Comparison of ENCODE assay signal across 27 cellular contexts in genomic region chr7:12713625-12714435, GRCh38. TPM values are rescaled to one million over a fixed set of nuclear protein-coding genes. Genes with fewer than 3 reads are reported as not detected.
DNase-seq lines count a peak whose midpoint lies in the region; ATAC-seq and TF ChIP-seq lines count a peak whose summit lies in the region.
"Had no signal": no experiment of that assay in that cellular context is flagged by ENCODE, and none has a peak within 500 bp of the region (broad histone marks: within the 10 kb centered on the region; RNA-seq: fewer than 3 reads in every experiment).

No MANE protein-coding gene starts in this region.

- no peak overlapping the region for H2AK9ac ChIP-seq in IMR-90 (replicated peaks; ENCODE audit: low read depth, low read length, poor library complexity)

- no peaks in the 10 kb centered on the region for H3K79me1 ChIP-seq in IMR-90 (ENCODE audit: low read depth in 1 of 2, low read length in 2 of 2)

- no peak for TF ChIP-seq RAD21 in IMR-90 (IDR thresholded peaks at IDR 0.05; ENCODE audit: low read length)

- H3K27me3 Mint-ChIP-seq in nephron (ENCODE audit: low read depth), result no peaks in the 10 kb centered on the region
- H3K27me3 Mint-ChIP-seq: activated CD4-positive, alpha-beta memory T cell treated with anti-CD3 and anti-CD28 coated beads for 36 hours; activated naive CD8-positive, alpha-beta T cell treated with anti-CD3 and anti-CD28 coated beads, Interleukin-2, amount 10 ng/mL, durations not matched to agents 7 days and 5 days; naive thymus-derived CD4-positive, alpha-beta T cell had no signal

- H3K9me3 Mint-ChIP-seq in nephron, result no peaks in the 10 kb centered on the region
- H3K9me3 Mint-ChIP-seq: activated CD4-positive, alpha-beta memory T cell treated with anti-CD3 and anti-CD28 coated beads for 36 hours; activated naive CD8-positive, alpha-beta T cell treated with anti-CD3 and anti-CD28 coated beads, Interleukin-2, amount 10 ng/mL, durations not matched to agents 7 days and 5 days had no signal

- H3K27me3 ChIP-seq in IMR-90 (ENCODE audit: control insufficient read depth, insufficient read depth, low read length), result no peaks in the 10 kb centered on the region
- no peaks in the 10 kb centered on the region for H3K27me3 ChIP-seq in colonic mucosa
- H3K27me3 ChIP-seq: sigmoid colon, vagina had no signal

- H2AFZ ChIP-seq in IMR-90 (replicated peaks; ENCODE audit: low read length, poor library complexity), result no peak overlapping the region

- no CpG with 5 or more reads among the region's 1 CpG for WGBS in IMR-90 (ENCODE audit: extremely low coverage in 2 of 2, insufficient read length in 1 of 2), 2 experiments

- peak overlapping the region in 1 of 3 experiments; percentile 3 for H3K4me3 Mint-ChIP-seq in nephron
- H3K4me3 Mint-ChIP-seq: activated CD4-positive, alpha-beta memory T cell treated with anti-CD3 and anti-CD28 coated beads for 36 hours; activated naive CD8-positive, alpha-beta T cell treated with anti-CD3 and anti-CD28 coated beads, Interleukin-2, amount 10 ng/mL, durations not matched to agents 7 days and 5 days; naive thymus-derived CD4-positive, alpha-beta T cell had no signal

- H2BK20ac ChIP-seq in IMR-90 (ENCODE audit: low read depth, low read length), result no peak overlapping the region

- peaks cover 39% of the 10 kb centered on the region for H3K4me1 Mint-ChIP-seq in nephron

- H3K56ac ChIP-seq in IMR-90 (ENCODE audit: extremely low read depth, insufficient read depth, low read length), result no peak overlapping the region

- H2AK5ac ChIP-seq in IMR-90 (ENCODE audit: low read depth, low read length), result no peak overlapping the region; the same call in 1 of the 2 replicates

- intact Hi-C loops in IMR-90 (cut with micrococcal nuclease), result no loop called here
- intact Hi-C loops in colonic mucosa (cut with DNase I), result no loop called here

- no peak for DNase-seq in IMR-90
- no peak for DNase-seq in colonic mucosa
- DNase-seq in stimulated activated CD4-positive, alpha-beta T cell treated with anti-CD3 and anti-CD28 coated beads, Interleukin-15, amount 100 ng/mL, for 24 hours, result no peak
- no peak for DNase-seq in SHP77 treated with DMSO at 0.1 percent for 48 hours (lab: John Stamatoyannopoulos, UW)
- DNase-seq in activated T-cell treated with anti-CD3 and anti-CD28 coated beads for 4 hours, result no peak
- DNase-seq in stimulated activated CD4-positive, alpha-beta T cell treated with anti-CD3 and anti-CD28 coated beads, Interleukin-2, amount 100 ng/mL, for 48 hours, result no peak
- DNase-seq: ACHN; activated CD4-positive, alpha-beta memory T cell treated with anti-CD3 and anti-CD28 coated beads for 36 hours; activated CD8-positive, alpha-beta memory T cell treated with anti-CD3 and anti-CD28 coated beads, Interleukin-2, amount 50 U/mL, for 48 hours; activated naive CD8-positive, alpha-beta T cell treated with anti-CD3 and anti-CD28 coated beads, Interleukin-2, amount 10 ng/mL, durations not matched to agents 7 days and 5 days; DND-41; head of caudate nucleus; left cardiac atrium; mesendoderm; naive thymus-derived CD4-positive, alpha-beta T cell; NCI-H1105 treated with DMSO at 0.1 percent for 48 hours; NCI-H2081; NCI-H345; PC-3; posterior cingulate gyrus; SHP77; sigmoid colon had no signal

- TF ChIP-seq POLR2A in IMR-90 (IDR thresholded peaks at IDR 0.05; ENCODE audit: low read depth, low read length), result no peak

- TF ChIP-seq CTCF in 22Rv1 (IDR thresholded peaks at IDR 0.05) (no peak), IMR-90 (conservative IDR thresholded peaks at IDR 0.05; ENCODE audit: low read depth, low read length) (no peak), colonic mucosa (IDR thresholded peaks at IDR 0.05) (no peak), nephron (IDR thresholded peaks at IDR 0.05; ENCODE audit: unreplicated experiment in 3 of 3) (no peak)

- peaks cover 9% of the 10 kb centered on the region for H3K4me1 ChIP-seq in IMR-90 (ENCODE audit: control insufficient read depth, insufficient read depth, low read length)
- H3K4me1 ChIP-seq in colonic mucosa, result peaks cover 13% of the 10 kb centered on the region

- H3K36me3 Mint-ChIP-seq in nephron (ENCODE audit: low read depth), result no peaks in the 10 kb centered on the region
- H3K36me3 Mint-ChIP-seq: activated CD4-positive, alpha-beta memory T cell treated with anti-CD3 and anti-CD28 coated beads for 36 hours had no signal

- H2BK5ac ChIP-seq in IMR-90 (ENCODE audit: low read depth, low read length, poor library complexity, severe bottlenecking), result no peak overlapping the region

- H3K36me3 ChIP-seq in IMR-90 (ENCODE audit: control insufficient read depth, insufficient read depth, low read length) (no peaks in the 10 kb centered on the region), colonic mucosa (no peaks in the 10 kb centered on the region)
- H3K36me3 ChIP-seq: sigmoid colon, vagina had no signal

- peak overlapping the region; percentile 23 to 95 (median 71) for H3K27ac Mint-ChIP-seq in nephron
- H3K27ac Mint-ChIP-seq: activated CD4-positive, alpha-beta memory T cell treated with anti-CD3 and anti-CD28 coated beads for 36 hours had no signal

- H3K4me3 ChIP-seq in IMR-90 (ENCODE audit: insufficient read depth, low read depth, low read length) (no peak overlapping the region), colonic mucosa (no peak overlapping the region)
- H3K4me3 ChIP-seq: sigmoid colon, vagina had no signal

- H2BK15ac ChIP-seq in IMR-90 (ENCODE audit: low read depth, low read length), result no peak overlapping the region

- H3K27ac ChIP-seq in 22Rv1 (peak overlapping the region; percentile 97), IMR-90 (ENCODE audit: insufficient read depth, low read length) (no peak overlapping the region), colonic mucosa (peak overlapping the region; percentile 87)
- H3K27ac ChIP-seq: epithelial cell of prostate had no signal

- H3K9me3 ChIP-seq in IMR-90 (ENCODE audit: control insufficient read depth, insufficient read depth, low read length) (no peaks in the 10 kb centered on the region), colonic mucosa (no peaks in the 10 kb centered on the region)
- H3K9me3 ChIP-seq: sigmoid colon, vagina had no signal

- POLR2A ChIA-PET in IMR-90 (lab: Charles Lee; ENCODE audit: unreplicated experiment), result no interaction called here

- in situ Hi-C loops in IMR-90 (cut with MboI; ENCODE audit: low sequenced_read_pairs), result no loop called here

- peak overlapping the region; percentile 36; the same call in 1 of the 2 replicates for H3K23ac ChIP-seq in IMR-90 (ENCODE audit: low read depth, low read length)

- no peak overlapping the region for H4K91ac ChIP-seq in IMR-90 (ENCODE audit: insufficient read depth, low read depth, low read length)

- H2BK120ac ChIP-seq in IMR-90 (ENCODE audit: low read depth, low read length), result no peak overlapping the region

- no peak overlapping the region for H4K8ac ChIP-seq in IMR-90 (ENCODE audit: low read depth in 2 of 2, low read length in 2 of 2)

- H3K14ac ChIP-seq in IMR-90 (replicated peaks; ENCODE audit: low read depth, low read length), result no peak overlapping the region

- no peaks in the 10 kb centered on the region for H4K20me1 ChIP-seq in IMR-90 (ENCODE audit: insufficient read depth, low read length)

- H3K9me1 ChIP-seq in IMR-90 (ENCODE audit: insufficient read depth, low read length), result peaks cover 3% of the 10 kb centered on the region; the same call in 1 of the 2 replicates

- no peak for ATAC-seq in IMR-90 (ENCODE audit: low read depth)
- ATAC-seq: HCT116; left cardiac atrium; naive thymus-derived CD4-positive, alpha-beta T cell; PC-3 had no signal

- H3K9ac ChIP-seq in IMR-90 (ENCODE audit: low read depth, low read length) (no peak overlapping the region), colonic mucosa (ENCODE audit: low read depth in 2 of 2, low read length in 2 of 2) (peak overlapping the region in 1 of 2 donors; percentile 3)

- no peak overlapping the region for H3K18ac ChIP-seq in IMR-90 (ENCODE audit: low read depth, low read length)

- no TSS peak for BruUV-seq in IMR-90 (replicated peaks; lab: Mats Ljungman, UMichigan)

- no peak overlapping the region for H4K5ac ChIP-seq in IMR-90 (ENCODE audit: low read depth, low read length)

- CTCF ChIA-PET in IMR-90 (lab: Yijun Ruan, JAX), result no interaction called here

- no peak overlapping the region for H3K4me2 ChIP-seq in IMR-90 (ENCODE audit: low read depth, low read length)

- dilution Hi-C loops in IMR-90 (cut with HindIII; ENCODE audit: low sequenced_read_pairs, unreplicated experiment), result no loop called here

- H3K4ac ChIP-seq in IMR-90 (ENCODE audit: low read depth, low read length), result no peak overlapping the region

TF ChIP-seq in IMR-90, 13 proteins besides CTCF, POLR2A, EP300 and RAD21 (continues in another document):
- TF ChIP-seq BHLHE40 (IDR thresholded peaks at IDR 0.05; ENCODE audit: low read depth, low read length), result no peak
- TF ChIP-seq RFX5 (IDR thresholded peaks at IDR 0.05; ENCODE audit: low read depth, low read length), result no peak
- TF ChIP-seq RCOR1 (IDR thresholded peaks at IDR 0.05; ENCODE audit: insufficient replicate concordance, low read length), result no peak
- no peak for TF ChIP-seq CHD1 (IDR thresholded peaks at IDR 0.05; ENCODE audit: low read depth, low read length)
- no peak for TF ChIP-seq SMC3 (IDR thresholded peaks at IDR 0.05; ENCODE audit: low read depth, low read length)
- no peak for TF ChIP-seq CEBPB (IDR thresholded peaks at IDR 0.05; ENCODE audit: low read depth, low read length)
- TF ChIP-seq MAZ (IDR thresholded peaks at IDR 0.05; ENCODE audit: borderline replicate concordance, low read depth, low read length), result no peak
- TF ChIP-seq MXI1 (IDR thresholded peaks at IDR 0.05; ENCODE audit: borderline replicate concordance, low read depth, low read length), result no peak
- TF ChIP-seq ELK1 (IDR thresholded peaks at IDR 0.05; ENCODE audit: borderline replicate concordance, low read depth, low read length), result no peak
- TF ChIP-seq NFE2L2 (IDR thresholded peaks at IDR 0.05; ENCODE audit: low read depth, low read length), result no peak
- TF ChIP-seq FOS (IDR thresholded peaks at IDR 0.05; ENCODE audit: low read depth, low read length), result no peak
- TF ChIP-seq MAFK (IDR thresholded peaks at IDR 0.05; ENCODE audit: low read depth, low read length), result no peak

RNA-seq across cellular contexts. Expression of gene ARL4A, which starts 26.4 kb away (rescaled TPM):
- total RNA-seq in IMR-90 (2012; rRNA removed), result 22.4 and 48.0 TPM in 2 replicates
- polyA plus RNA-seq in IMR-90 (2012; rRNA removed), result 7.9 and 13.7 TPM in 2 replicates
- polyA plus RNA-seq in IMR-90 (2012; cell fraction: cytosol; rRNA removed), result 2.2 TPM in 2 replicates
- 1.4 and 4.4 TPM in 2 replicates for polyA plus RNA-seq in IMR-90 (2012; cell fraction: nucleus; rRNA removed; ENCODE audit: low replicate concordance)
- 10 to 100 TPM; 27.5 to 88.8 TPM for total RNA-seq in colonic mucosa
